Comparison of ENCODE assay signal across 1 cellular context in the genomic region with DNA sequence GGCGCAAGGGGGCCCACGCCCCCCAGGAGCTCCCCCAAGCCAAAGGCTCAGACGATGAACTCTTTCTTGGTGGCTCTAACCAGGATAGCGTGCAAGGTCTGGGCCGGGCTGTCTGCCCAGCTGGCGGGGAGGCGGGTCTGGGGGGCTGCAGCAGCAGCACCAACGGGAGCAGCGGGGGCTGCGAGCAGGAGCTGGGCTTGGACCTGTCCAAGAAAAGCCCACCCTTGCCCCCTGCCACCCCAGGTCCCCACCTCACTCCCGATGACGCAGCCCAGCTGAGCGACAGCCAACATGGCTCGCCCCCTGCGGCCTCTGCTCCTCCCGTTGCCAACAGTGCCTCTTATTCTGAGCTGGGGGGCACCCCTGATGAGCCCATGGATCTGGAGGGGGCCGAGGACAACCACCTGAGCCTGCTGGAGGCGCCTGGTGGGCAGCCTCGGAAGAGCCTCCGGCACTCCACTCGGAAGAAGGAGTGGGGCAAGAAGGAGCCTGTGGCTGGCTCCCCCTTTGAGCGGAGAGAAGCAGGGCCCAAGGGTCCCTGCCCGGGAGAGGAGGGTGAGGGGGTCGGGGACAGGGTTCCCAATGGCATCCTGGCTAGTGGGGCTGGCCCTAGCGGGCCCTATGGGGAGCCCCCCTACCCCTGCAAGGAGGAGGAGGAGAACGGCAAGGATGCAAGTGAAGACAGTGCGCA.
TF ChIP-seq lines count a peak whose summit lies in the region.

No MANE protein-coding gene starts in this region.

TF ChIP-seq in HepG2, 621 proteins besides CTCF, POLR2A, EP300 and RAD21:
- no peak for TF ChIP-seq KDM3A (CRISPR knock-in tag; IDR thresholded peaks at IDR 0.05; ENCODE audit: low read depth)
